ENCODE assay signal across 20 cellular contexts in genomic region chr11:117438371-117439000, GRCh38.
DNase-seq lines count a peak whose midpoint lies in the region; ATAC-seq and TF ChIP-seq lines count a peak whose summit lies in the region.
"Had no signal": no experiment of that assay in that cellular context is flagged by ENCODE, and none has a peak within 500 bp of the region (broad histone marks: within the 10 kb centered on the region; RNA-seq: fewer than 3 reads in every experiment).

No MANE protein-coding gene starts in this region.

- H3K9ac ChIP-seq in mammary epithelial cell (ENCODE audit: insufficient read depth, low read length): no peak overlapping the region
- H3K9ac ChIP-seq: KMS-11 had no signal

- H3K27me3 ChIP-seq in heart right ventricle: peaks cover 0 to 12% (median 0%) of the 10 kb centered on the region in 7 donors
- H3K27me3 ChIP-seq in mammary epithelial cell (ENCODE audit: insufficient read depth, low read length): peaks cover 1% of the 10 kb centered on the region
- H3K27me3 ChIP-seq in spleen (replicated peaks in 1 of 7): peaks cover 0 to 32% (median 0%) of the 10 kb centered on the region in 7 donors
- H3K27me3 ChIP-seq: dorsolateral prefrontal cortex had no signal

- H3K79me2 ChIP-seq in mammary epithelial cell (ENCODE audit: insufficient read depth, low read length): no peaks in the 10 kb centered on the region

- TF ChIP-seq POLR2A in spleen (IDR thresholded peaks at IDR 0.05): no peak

- H3K4me3 ChIP-seq in heart right ventricle (no peak overlapping the region), mammary epithelial cell (replicated peaks in 1 of 3; ENCODE audit: insufficient read depth in 1 of 3, low read depth in 2 of 3, low read length in 3 of 3) (no peak overlapping the region), spleen (no peak overlapping the region)
- H3K4me3 ChIP-seq: dorsolateral prefrontal cortex, esophagus squamous epithelium, heart left ventricle, psoas muscle, suprapubic skin had no signal

- H3K36me3 ChIP-seq in heart right ventricle (peaks cover 0 to 46% (median 0%) of the 10 kb centered on the region in 9 donors), mammary epithelial cell (ENCODE audit: insufficient read depth, low read length) (no peaks in the 10 kb centered on the region), spleen (peaks cover 0 to 7% (median 0%) of the 10 kb centered on the region in 6 donors)
- H3K36me3 ChIP-seq: brain microvascular endothelial cell, esophagus squamous epithelium, suprapubic skin had no signal

- 88 to 93% methylated on average over 17 of the region's 17 CpGs for WGBS in heart right ventricle, 2 donors
- 82% methylated on average over 6 of the region's 17 CpGs for WGBS in mammary epithelial cell (ENCODE audit: low coverage, missing lambda C conversion rate)
- 67 to 87% (median 81%) methylated on average over 12 to 17 of the region's 17 CpGs for WGBS in spleen, 5 donors

- H3K4me1 ChIP-seq in heart right ventricle: peaks cover 0 to 2% (median 0%) of the 10 kb centered on the region in 9 donors
- no peaks in the 10 kb centered on the region for H3K4me1 ChIP-seq in mammary epithelial cell (ENCODE audit: insufficient read depth, low read length)
- H3K4me1 ChIP-seq in spleen: no peaks in the 10 kb centered on the region
- H3K4me1 ChIP-seq: esophagus squamous epithelium, psoas muscle, suprapubic skin had no signal

- intact Hi-C loops in Right ventricle myocardium inferior (cut with DNase I) (no loop called here), heart right ventricle (cut with DNase I) (loop anchor here in 4 of 10 donors (5.0 to 10.0 kb wide), 3 partner anchors 506 to 1451 kb away; no protein-coding TSS in a partner anchor), mammary epithelial cell (cut with micrococcal nuclease) (no loop called here), spleen (cut with DNase I; ENCODE audit: low total_unique reads) (no loop called here)

- no TSS peak for BruUV-seq in mammary epithelial cell (replicated peaks; lab: Mats Ljungman, UMichigan)

- no peak overlapping the region for H3K4me2 ChIP-seq in mammary epithelial cell (ENCODE audit: insufficient read depth, low read depth, low read length)
- H3K4me2 ChIP-seq: KMS-11 had no signal

- DNase-seq in Right ventricle myocardium inferior (ENCODE audit: missing footprints) (peak; percentile 18), heart right ventricle (no peak), mammary epithelial cell (peak; percentile 7), spleen (peak; percentile 47), AG20443 (ENCODE audit: low spot score) (no peak), DMS79 treated with DMSO at 0.1 percent for 48 hours (lab: John Stamatoyannopoulos, UW) (no peak)
- DNase-seq: activated CD8-positive, alpha-beta memory T cell treated with anti-CD3 and anti-CD28 coated beads, Interleukin-2, amount 50 U/mL, for 4 hours; brain microvascular endothelial cell; esophagus squamous epithelium; GF-D8; heart left ventricle; islet precursor cell; NCI-H1417 treated with DMSO at 0.1 percent for 48 hours; psoas muscle had no signal

- CTCF ChIA-PET in mammary epithelial cell (lab: Charles Lee; ENCODE audit: low non-redundant PET): no interaction called here

- in situ Hi-C loops in mammary epithelial cell (cut with MboI; ENCODE audit: low sequenced_read_pairs in 2 of 2): loop anchor here in 1 of 2 donors (25.0 kb wide), 1 partner anchor 499 kb away; the partner anchor contains the start of gene TMPRSS13

- no peak for ATAC-seq in Right ventricle myocardium inferior
- no peak for ATAC-seq in heart right ventricle
- ATAC-seq in GM21360 (IDR thresholded peaks at IDR 0.05; ENCODE audit: unreplicated experiment): peak; percentile 69
- no peak for ATAC-seq in GM21737 (IDR thresholded peaks at IDR 0.05; ENCODE audit: unreplicated experiment)
- ATAC-seq: heart left ventricle, psoas muscle had no signal

- dilution Hi-C loops in mammary epithelial cell (cut with HindIII; ENCODE audit: low sequenced_read_pairs): no loop called here

- H3K27ac ChIP-seq in heart right ventricle (no peak overlapping the region), mammary epithelial cell (ENCODE audit: insufficient read depth, low read depth, low read length) (no peak overlapping the region), spleen (no peak overlapping the region)
- H3K27ac ChIP-seq: brain microvascular endothelial cell, esophagus squamous epithelium, heart left ventricle, KMS-11, psoas muscle, suprapubic skin, VCaP had no signal

- H2AFZ ChIP-seq in mammary epithelial cell (ENCODE audit: low read depth, low read length): no peak overlapping the region

- H3K9me3 ChIP-seq in heart right ventricle: no peaks in the 10 kb centered on the region
- no peaks in the 10 kb centered on the region for H3K9me3 ChIP-seq in mammary epithelial cell (replicated peaks; ENCODE audit: insufficient read depth, low read length)
- H3K9me3 ChIP-seq in spleen: no peaks in the 10 kb centered on the region
- H3K9me3 ChIP-seq: esophagus squamous epithelium, heart left ventricle, psoas muscle, suprapubic skin had no signal

- H4K20me1 ChIP-seq in mammary epithelial cell (ENCODE audit: insufficient read depth, low read length): no peaks in the 10 kb centered on the region

- TF ChIP-seq CTCF in heart right ventricle (IDR thresholded peaks at IDR 0.05): no peak
- TF ChIP-seq CTCF in mammary epithelial cell (conservative IDR thresholded peaks at IDR 0.05 in 1 of 2, IDR thresholded peaks at IDR 0.05 in 1 of 2; ENCODE audit: extremely low read depth in 1 of 2, insufficient read depth in 1 of 2, low read depth in 1 of 2, low read length in 2 of 2): no peak
- no peak for TF ChIP-seq CTCF in spleen (IDR thresholded peaks at IDR 0.05 in 8 of 11, conservative IDR thresholded peaks at IDR 0.05 in 3 of 11)

Comparison
In these comparisons a context has a peak if more than half of its experiments do, and no peak if none do; other contexts are left out.
1. DNase-seq: peak in Right ventricle myocardium inferior (single experiment), mammary epithelial cell (single experiment) and spleen (single experiment); none in heart right ventricle (0 of 2), AG20443 (single experiment) and DMS79 treated with DMSO at 0.1 percent for 48 hours (single experiment).